Comparison of ENCODE assay signal across 33 cellular contexts in the genomic region with DNA sequence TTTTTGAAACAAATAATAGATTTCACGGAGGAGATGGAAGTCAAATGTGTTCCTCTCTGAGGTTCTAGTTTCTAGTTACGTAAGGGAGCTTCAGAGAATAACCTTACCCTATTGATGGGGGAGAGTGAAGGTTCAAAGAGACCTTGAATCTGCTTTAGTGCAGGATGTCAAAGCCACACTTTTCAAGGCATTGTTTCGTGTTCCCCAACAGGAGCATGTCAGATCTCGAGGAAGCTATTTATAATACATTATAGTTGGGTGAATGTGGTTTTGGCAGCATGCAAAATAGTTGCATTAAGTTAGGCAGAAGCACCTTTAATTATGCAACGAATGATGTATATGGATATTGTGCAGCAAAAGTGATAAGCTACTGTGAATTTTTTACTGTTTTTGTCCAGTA.
"Had no signal": no experiment of that assay in that cellular context is flagged by ENCODE, and none has a peak within 500 bp of the region (broad histone marks: within the 10 kb centered on the region; RNA-seq: fewer than 3 reads in every experiment).

No MANE protein-coding gene starts in this region.

- H3K4me1 Mint-ChIP-seq: activated B cell treated with CpG ODN at 0.5 μM for 24 hours; activated naive CD4-positive, alpha-beta T cell treated with anti-CD3 and anti-CD28 coated beads, Interleukin-2, amount 10 ng/mL, durations not matched to agents 7 days and 5 days; activated naive CD8-positive, alpha-beta T cell treated with anti-CD3 and anti-CD28 coated beads, Interleukin-2, amount 10 ng/mL, durations not matched to agents 7 days and 5 days; activated T-helper 17 cell treated with anti-CD3 and anti-CD28 coated beads, Interleukin-2, amount 50 U/mL, for 72 hours; brain; endodermal cell had no signal

- H3K4me3 Mint-ChIP-seq: activated B cell treated with CpG ODN at 0.5 μM for 24 hours; activated CD8-positive, alpha-beta T cell treated with anti-CD3 and anti-CD28 coated beads for 36 hours; activated naive CD4-positive, alpha-beta T cell treated with anti-CD3 and anti-CD28 coated beads, Interleukin-2, amount 10 ng/mL, durations not matched to agents 7 days and 5 days; activated naive CD8-positive, alpha-beta T cell treated with anti-CD3 and anti-CD28 coated beads, Interleukin-2, amount 10 ng/mL, durations not matched to agents 7 days and 5 days; activated T-cell treated with anti-CD3 and anti-CD28 coated beads, Interleukin-2, amount 50 U/mL, for 4 hours; activated T-helper 17 cell treated with anti-CD3 and anti-CD28 coated beads, Interleukin-2, amount 50 U/mL, for 72 hours; brain; dendritic cell treated with granulocyte-macrophage colony-stimulating factor and Interleukin-4, amounts not matched to agents 40 ng/mL and 50 ng/mL, for 4 days; endodermal cell; T-helper 2 cell treated with Interferon-gamma antibody and Interleukin-4, amounts not matched to agents 5 μg/mL and 100 μg/mL, for 36 hours had no signal

- H3K36me3 Mint-ChIP-seq: activated naive CD4-positive, alpha-beta T cell treated with anti-CD3 and anti-CD28 coated beads, Interleukin-2, amount 10 ng/mL, durations not matched to agents 7 days and 5 days; activated naive CD4-positive, alpha-beta T cell treated with anti-CD3 and anti-CD28 coated beads, Interleukin-2, amount 50 U/mL, for 72 hours; activated naive CD8-positive, alpha-beta T cell treated with anti-CD3 and anti-CD28 coated beads, Interleukin-2, amount 10 ng/mL, durations not matched to agents 7 days and 5 days; brain had no signal

- H3K27ac Mint-ChIP-seq: activated B cell treated with CpG ODN at 0.5 μM for 24 hours; activated CD8-positive, alpha-beta T cell treated with anti-CD3 and anti-CD28 coated beads for 36 hours; activated naive CD4-positive, alpha-beta T cell treated with anti-CD3 and anti-CD28 coated beads, Interleukin-2, amount 10 ng/mL, durations not matched to agents 7 days and 5 days; activated naive CD4-positive, alpha-beta T cell treated with anti-CD3 and anti-CD28 coated beads, Interleukin-2, amount 50 U/mL, for 72 hours; activated naive CD8-positive, alpha-beta T cell treated with anti-CD3 and anti-CD28 coated beads, Interleukin-2, amount 10 ng/mL, durations not matched to agents 7 days and 5 days; activated T-helper 17 cell treated with anti-CD3 and anti-CD28 coated beads, Interleukin-2, amount 50 U/mL, for 72 hours; brain; dendritic cell treated with granulocyte-macrophage colony-stimulating factor and Interleukin-4, amounts not matched to agents 40 ng/mL and 50 ng/mL, for 4 days; endodermal cell; T-helper 2 cell treated with Interferon-gamma antibody and Interleukin-4, amounts not matched to agents 5 μg/mL and 100 μg/mL, for 36 hours had no signal

- DNase-seq: activated B cell treated with CpG ODN at 0.5 μM for 24 hours; activated CD4-positive, alpha-beta T cell treated with anti-CD3 and anti-CD28 coated beads for 48 hours; activated CD4-positive, alpha-beta T cell treated with anti-CD3 and anti-CD28 coated beads, Interleukin-2, amount 50 U/mL, for 1 hour; activated CD4-positive, alpha-beta T cell treated with anti-CD3 and anti-CD28 coated beads, Interleukin-2, amount 50 U/mL, for 48 hours; activated CD8-positive, alpha-beta memory T cell treated with anti-CD3 and anti-CD28 coated beads for 24 hours; activated CD8-positive, alpha-beta T cell treated with anti-CD3 and anti-CD28 coated beads for 36 hours; activated effector memory CD4-positive, alpha-beta T cell treated with Interleukin-2 at 50 U/mL for 16 hours; activated naive CD4-positive, alpha-beta T cell treated with anti-CD3 and anti-CD28 coated beads, Interleukin-2, amount 10 ng/mL, durations not matched to agents 7 days and 5 days; activated naive CD8-positive, alpha-beta T cell treated with anti-CD3 and anti-CD28 coated beads, Interleukin-2, amount 10 ng/mL, durations not matched to agents 7 days and 5 days; activated T-cell treated with anti-CD3 and anti-CD28 coated beads, Interleukin-2, amount 50 U/mL, for 4 hours; central memory CD4-positive, alpha-beta T cell; cerebellar nuclear complex; colonic mucosa; dorsolateral prefrontal cortex; effector memory CD4-positive, alpha-beta T cell; endodermal cell; foreskin fibroblast; gastrocnemius medialis; glutamatergic neuron; heart left ventricle; hypothalamus; T1000; WERI-Rb-1 had no signal

- H3K9me3 ChIP-seq: ascending aorta, breast epithelium, colonic mucosa, gastrocnemius medialis had no signal

- H3K4me3 ChIP-seq: ascending aorta, breast epithelium, cardiac muscle cell, colonic mucosa, dorsolateral prefrontal cortex, gastrocnemius medialis, heart left ventricle had no signal

- H3K27me3 Mint-ChIP-seq: activated B cell treated with CpG ODN at 0.5 μM for 24 hours; activated CD8-positive, alpha-beta T cell treated with anti-CD3 and anti-CD28 coated beads for 36 hours; activated naive CD4-positive, alpha-beta T cell treated with anti-CD3 and anti-CD28 coated beads, Interleukin-2, amount 10 ng/mL, durations not matched to agents 7 days and 5 days; activated naive CD8-positive, alpha-beta T cell treated with anti-CD3 and anti-CD28 coated beads, Interleukin-2, amount 10 ng/mL, durations not matched to agents 7 days and 5 days; activated T-helper 17 cell treated with anti-CD3 and anti-CD28 coated beads, Interleukin-2, amount 50 U/mL, for 72 hours; dendritic cell treated with granulocyte-macrophage colony-stimulating factor and Interleukin-4, amounts not matched to agents 40 ng/mL and 50 ng/mL, for 4 days had no signal

- H3K36me3 ChIP-seq: ascending aorta, breast epithelium, cardiac muscle cell, colonic mucosa, gastrocnemius medialis, heart left ventricle, WERI-Rb-1 had no signal

- H3K27me3 ChIP-seq: ascending aorta, breast epithelium, cardiac muscle cell, colonic mucosa, dorsolateral prefrontal cortex, gastrocnemius medialis, heart left ventricle had no signal

- H3K27ac ChIP-seq: ascending aorta, breast epithelium, cardiac muscle cell, colonic mucosa, dorsolateral prefrontal cortex, gastrocnemius medialis, heart left ventricle, WERI-Rb-1 had no signal

- H3K4me1 ChIP-seq: ascending aorta, breast epithelium, colonic mucosa, gastrocnemius medialis, heart left ventricle had no signal

- ATAC-seq: activated CD4-positive, CD25-positive, alpha-beta regulatory T cell treated with anti-CD3 and anti-CD28 coated beads, Interleukin-2, amount 50 U/mL, for 24 hours; activated CD8-positive, alpha-beta T cell treated with anti-CD3 and anti-CD28 coated beads for 36 hours; activated naive CD4-positive, alpha-beta T cell treated with anti-CD3 and anti-CD28 coated beads, Interleukin-2, amount 50 U/mL, for 72 hours; activated T-cell treated with anti-CD3 and anti-CD28 coated beads, Interleukin-2, amount 50 U/mL, for 4 hours; activated T-helper 17 cell treated with anti-CD3 and anti-CD28 coated beads, Interleukin-2, amount 50 U/mL, for 72 hours; esophagus mucosa; gastrocnemius medialis; heart left ventricle had no signal
